In genomic region chr20:41587523-41587922, GRCh38 we compare ENCODE assay signal across 21 cellular contexts. TPM values are rescaled to one million over a fixed set of nuclear protein-coding genes. Genes with fewer than 3 reads are reported as not detected.
DNase-seq lines count a peak whose midpoint lies in the region; ATAC-seq and TF ChIP-seq lines count a peak whose summit lies in the region.
"Had no signal": no experiment of that assay in that cellular context is flagged by ENCODE, and none has a peak within 500 bp of the region (broad histone marks: within the 10 kb centered on the region; RNA-seq: fewer than 3 reads in every experiment).

No MANE protein-coding gene starts in this region.

- peak overlapping the region in 2 of 10 donors; percentile 5 to 26 for H3K4me3 Mint-ChIP-seq in naive thymus-derived CD8-positive, alpha-beta T cell
- H3K4me3 Mint-ChIP-seq: B cell; CD4-positive, alpha-beta T cell had no signal

- in situ Hi-C loops in GM13977 (cut with MboI; ENCODE audit: low pct_unique_long_range_greater_than_20kb, low sequenced_read_pairs, unreplicated experiment): no loop called here

- peak; percentile 87 for ATAC-seq in left ventricle myocardium superior
- ATAC-seq in naive thymus-derived CD8-positive, alpha-beta T cell: no peak

- intact Hi-C loops in left ventricle myocardium superior (cut with micrococcal nuclease): no loop called here
- intact Hi-C loops in prostate gland (cut with DNase I): no loop called here

- H3K27ac Mint-ChIP-seq in naive thymus-derived CD8-positive, alpha-beta T cell: no peak overlapping the region
- H3K27ac Mint-ChIP-seq: B cell; CD4-positive, alpha-beta T cell had no signal

- H3K27ac ChIP-seq in caudate nucleus (ENCODE audit: low read depth, low read length): no peak overlapping the region
- H3K27ac ChIP-seq in prostate gland: no peak overlapping the region
- H3K27ac ChIP-seq: RWPE1, SK-N-MC had no signal

- peaks cover 16% of the 10 kb centered on the region for H3K4me1 ChIP-seq in adipocyte (ENCODE audit: control insufficient read depth, insufficient read depth, low read length)
- no peaks in the 10 kb centered on the region for H3K4me1 ChIP-seq in prostate gland (replicated peaks)

- H3K36me3 ChIP-seq in adipocyte (ENCODE audit: control insufficient read depth, insufficient read depth, low read length, severe bottlenecking): no peaks in the 10 kb centered on the region
- no peaks in the 10 kb centered on the region for H3K36me3 ChIP-seq in prostate gland

- no peak overlapping the region for H3K4me3 ChIP-seq in AG10803 (ENCODE audit: low read length)
- H3K4me3 ChIP-seq in adipocyte (ENCODE audit: low read length): peak overlapping the region; percentile 4
- no peak overlapping the region for H3K4me3 ChIP-seq in prostate gland
- H3K4me3 ChIP-seq: SK-N-MC had no signal

- peaks cover 27 to 48% (median 31%) of the 10 kb centered on the region in 3 donors for H3K36me3 Mint-ChIP-seq in naive thymus-derived CD8-positive, alpha-beta T cell

- TF ChIP-seq CTCF in AG10803 (conservative IDR thresholded peaks at IDR 0.05; ENCODE audit: low read length) (no peak), GM13977 (IDR thresholded peaks at IDR 0.05; ENCODE audit: extremely low read depth, insufficient read depth, missing control alignments) (no peak), prostate gland (IDR thresholded peaks at IDR 0.05) (no peak)

- no peaks in the 10 kb centered on the region for H3K27me3 Mint-ChIP-seq in naive thymus-derived CD8-positive, alpha-beta T cell
- H3K27me3 Mint-ChIP-seq: B cell; CD4-positive, alpha-beta T cell had no signal

- POLR2A ChIA-PET in naive thymus-derived CD8-positive, alpha-beta T cell (lab: Charles Lee): no interaction called here

- DNase-seq in AG10803 (ENCODE audit: low read depth) (peak; percentile 21), GM13977 (ENCODE audit: low spot score) (peak; percentile 14), adipocyte (ENCODE audit: low read depth) (peak; percentile 8), left ventricle myocardium superior (no peak), caudate nucleus (lab: John Stamatoyannopoulos, UW) (no peak), prostate gland (ENCODE audit: low spot score) (no peak)
- no peak for DNase-seq in naive thymus-derived CD8-positive, alpha-beta T cell
- no peak for DNase-seq in stimulated activated CD4-positive, alpha-beta T cell treated with anti-CD3 and anti-CD28 coated beads, Interleukin-15, amount 100 ng/mL, for 24 hours
- DNase-seq: Calu3; CD4-positive, alpha-beta T cell; DMS79 treated with DMSO at 0.1 percent for 48 hours; GF-D8; KG1; MM.1S; NCI-H1105 treated with DMSO at 0.1 percent for 48 hours; NCI-H187 treated with DMSO at 0.1 percent for 48 hours; NCI-H2171; NCI-H524 had no signal

- H3K9ac ChIP-seq in adipocyte (ENCODE audit: low read length): no peak overlapping the region

- H3K27me3 ChIP-seq in adipocyte (replicated peaks; ENCODE audit: control insufficient read depth, insufficient read depth, low read length) (no peaks in the 10 kb centered on the region), prostate gland (replicated peaks; ENCODE audit: insufficient read depth) (no peaks in the 10 kb centered on the region)

- H3K9me3 ChIP-seq in adipocyte (ENCODE audit: control insufficient read depth, low read length) (peaks cover 11% of the 10 kb centered on the region), prostate gland (no peaks in the 10 kb centered on the region)

- TF ChIP-seq POLR2A in prostate gland (IDR thresholded peaks at IDR 0.05): no peak

- WGBS in prostate gland: 91% methylated on average over 2 of the region's 2 CpGs

- H3K4me1 Mint-ChIP-seq in naive thymus-derived CD8-positive, alpha-beta T cell: peaks cover 6 to 31% (median 29%) of the 10 kb centered on the region in 4 donors

- H3K9me3 Mint-ChIP-seq in naive thymus-derived CD8-positive, alpha-beta T cell: peaks cover 0 to 50% (median 16%) of the 10 kb centered on the region in 9 donors

RNA-seq across cellular contexts. Expression of gene CHD6, which starts 30.7 kb away (rescaled TPM):
- 36.8 TPM for total RNA-seq in left ventricle myocardium superior
- total RNA-seq in naive thymus-derived CD8-positive, alpha-beta T cell: 10 to 100 TPM; 92.0 to 96.1 TPM
- 10 to 100 TPM; 44.3 to 57.4 (median 56.3) TPM for polyA plus RNA-seq in naive thymus-derived CD8-positive, alpha-beta T cell
- total RNA-seq in prostate gland: 10 to 100 TPM; 40.9 to 72.0 TPM

Comparison
In these comparisons a context has a peak if more than half of its experiments do, and no peak if none do; other contexts are left out.
1. DNase-seq: peak in AG10803 (single experiment), GM13977 (single experiment) and adipocyte (single experiment); none in left ventricle myocardium superior (single experiment), naive thymus-derived CD8-positive, alpha-beta T cell (0 of 10), stimulated activated CD4-positive, alpha-beta T cell treated with anti-CD3 and anti-CD28 coated beads, Interleukin-15, amount 100 ng/mL, for 24 hours (single experiment), caudate nucleus (0 of 61) and prostate gland (single experiment).